Comparison of ENCODE assay signal across 1 cellular context in genomic region chr17:74635418-74635817, GRCh38.
TF ChIP-seq lines count a peak whose summit lies in the region.

No MANE protein-coding gene starts in this region.

TF ChIP-seq in GM23338, 12 proteins besides CTCF, POLR2A, EP300 and RAD21 (continued from another document):
- TF ChIP-seq, protein P1, sequence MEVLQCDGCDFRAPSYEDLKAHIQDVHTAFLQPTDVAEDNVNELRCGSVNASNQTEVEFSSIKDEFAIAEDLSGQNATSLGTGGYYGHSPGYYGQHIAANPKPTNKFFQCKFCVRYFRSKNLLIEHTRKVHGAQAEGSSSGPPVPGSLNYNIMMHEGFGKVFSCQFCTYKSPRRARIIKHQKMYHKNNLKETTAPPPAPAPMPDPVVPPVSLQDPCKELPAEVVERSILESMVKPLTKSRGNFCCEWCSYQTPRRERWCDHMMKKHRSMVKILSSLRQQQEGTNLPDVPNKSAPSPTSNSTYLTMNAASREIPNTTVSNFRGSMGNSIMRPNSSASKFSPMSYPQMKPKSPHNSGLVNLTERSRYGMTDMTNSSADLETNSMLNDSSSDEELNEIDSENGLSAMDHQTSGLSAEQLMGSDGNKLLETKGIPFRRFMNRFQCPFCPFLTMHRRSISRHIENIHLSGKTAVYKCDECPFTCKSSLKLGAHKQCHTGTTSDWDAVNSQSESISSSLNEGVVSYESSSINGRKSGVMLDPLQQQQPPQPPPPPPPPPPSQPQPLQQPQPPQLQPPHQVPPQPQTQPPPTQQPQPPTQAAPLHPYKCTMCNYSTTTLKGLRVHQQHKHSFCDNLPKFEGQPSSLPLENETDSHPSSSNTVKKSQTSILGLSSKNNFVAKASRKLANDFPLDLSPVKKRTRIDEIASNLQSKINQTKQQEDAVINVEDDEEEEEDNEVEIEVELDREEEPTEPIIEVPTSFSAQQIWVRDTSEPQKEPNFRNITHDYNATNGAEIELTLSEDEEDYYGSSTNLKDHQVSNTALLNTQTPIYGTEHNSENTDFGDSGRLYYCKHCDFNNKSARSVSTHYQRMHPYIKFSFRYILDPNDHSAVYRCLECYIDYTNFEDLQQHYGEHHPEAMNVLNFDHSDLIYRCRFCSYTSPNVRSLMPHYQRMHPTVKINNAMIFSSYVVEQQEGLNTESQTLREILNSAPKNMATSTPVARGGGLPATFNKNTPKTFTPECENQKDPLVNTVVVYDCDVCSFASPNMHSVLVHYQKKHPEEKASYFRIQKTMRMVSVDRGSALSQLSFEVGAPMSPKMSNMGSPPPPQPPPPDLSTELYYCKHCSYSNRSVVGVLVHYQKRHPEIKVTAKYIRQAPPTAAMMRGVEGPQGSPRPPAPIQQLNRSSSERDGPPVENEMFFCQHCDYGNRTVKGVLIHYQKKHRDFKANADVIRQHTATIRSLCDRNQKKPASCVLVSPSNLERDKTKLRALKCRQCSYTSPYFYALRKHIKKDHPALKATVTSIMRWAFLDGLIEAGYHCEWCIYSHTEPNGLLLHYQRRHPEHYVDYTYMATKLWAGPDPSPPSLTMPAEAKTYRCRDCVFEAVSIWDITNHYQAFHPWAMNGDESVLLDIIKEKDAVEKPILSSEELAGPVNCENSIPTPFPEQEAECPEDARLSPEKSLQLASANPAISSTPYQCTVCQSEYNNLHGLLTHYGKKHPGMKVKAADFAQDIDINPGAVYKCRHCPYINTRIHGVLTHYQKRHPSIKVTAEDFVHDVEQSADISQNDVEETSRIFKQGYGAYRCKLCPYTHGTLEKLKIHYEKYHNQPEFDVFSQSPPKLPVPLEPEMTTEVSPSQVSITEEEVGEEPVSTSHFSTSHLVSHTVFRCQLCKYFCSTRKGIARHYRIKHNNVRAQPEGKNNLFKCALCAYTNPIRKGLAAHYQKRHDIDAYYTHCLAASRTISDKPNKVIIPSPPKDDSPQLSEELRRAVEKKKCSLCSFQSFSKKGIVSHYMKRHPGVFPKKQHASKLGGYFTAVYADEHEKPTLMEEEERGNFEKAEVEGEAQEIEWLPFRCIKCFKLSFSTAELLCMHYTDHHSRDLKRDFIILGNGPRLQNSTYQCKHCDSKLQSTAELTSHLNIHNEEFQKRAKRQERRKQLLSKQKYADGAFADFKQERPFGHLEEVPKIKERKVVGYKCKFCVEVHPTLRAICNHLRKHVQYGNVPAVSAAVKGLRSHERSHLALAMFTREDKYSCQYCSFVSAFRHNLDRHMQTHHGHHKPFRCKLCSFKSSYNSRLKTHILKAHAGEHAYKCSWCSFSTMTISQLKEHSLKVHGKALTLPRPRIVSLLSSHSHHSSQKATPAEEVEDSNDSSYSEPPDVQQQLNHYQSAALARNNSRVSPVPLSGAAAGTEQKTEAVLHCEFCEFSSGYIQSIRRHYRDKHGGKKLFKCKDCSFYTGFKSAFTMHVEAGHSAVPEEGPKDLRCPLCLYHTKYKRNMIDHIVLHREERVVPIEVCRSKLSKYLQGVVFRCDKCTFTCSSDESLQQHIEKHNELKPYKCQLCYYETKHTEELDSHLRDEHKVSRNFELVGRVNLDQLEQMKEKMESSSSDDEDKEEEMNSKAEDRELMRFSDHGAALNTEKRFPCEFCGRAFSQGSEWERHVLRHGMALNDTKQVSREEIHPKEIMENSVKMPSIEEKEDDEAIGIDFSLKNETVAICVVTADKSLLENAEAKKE (CRISPR knock-in tag; IDR thresholded peaks at IDR 0.05), result no peak
- TF ChIP-seq EZH2phosphoT487 (IDR thresholded peaks at IDR 0.05; ENCODE audit: unreplicated experiment) (no peak), ZNF114 (CRISPR knock-in tag; IDR thresholded peaks at IDR 0.05) (no peak), ZNF331 (CRISPR knock-in tag; IDR thresholded peaks at IDR 0.05; ENCODE audit: low read depth) (no peak), STAT1 (IDR thresholded peaks at IDR 0.05; ENCODE audit: unreplicated experiment) (no peak), POLR2AphosphoS5 (IDR thresholded peaks at IDR 0.05; ENCODE audit: low read depth) (no peak), CREB1 (CRISPR knock-in tag; IDR thresholded peaks at IDR 0.05; ENCODE audit: low read depth) (no peak), JUNB (IDR thresholded peaks at IDR 0.05; ENCODE audit: unreplicated experiment) (no peak)
- TF ChIP-seq, protein P2, sequence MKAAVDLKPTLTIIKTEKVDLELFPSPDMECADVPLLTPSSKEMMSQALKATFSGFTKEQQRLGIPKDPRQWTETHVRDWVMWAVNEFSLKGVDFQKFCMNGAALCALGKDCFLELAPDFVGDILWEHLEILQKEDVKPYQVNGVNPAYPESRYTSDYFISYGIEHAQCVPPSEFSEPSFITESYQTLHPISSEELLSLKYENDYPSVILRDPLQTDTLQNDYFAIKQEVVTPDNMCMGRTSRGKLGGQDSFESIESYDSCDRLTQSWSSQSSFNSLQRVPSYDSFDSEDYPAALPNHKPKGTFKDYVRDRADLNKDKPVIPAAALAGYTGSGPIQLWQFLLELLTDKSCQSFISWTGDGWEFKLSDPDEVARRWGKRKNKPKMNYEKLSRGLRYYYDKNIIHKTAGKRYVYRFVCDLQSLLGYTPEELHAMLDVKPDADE (IDR thresholded peaks at IDR 0.05), result no peak
